Comparison of ENCODE assay signal across 8 cellular contexts in genomic region chr1:185317034-185317885, GRCh38.
DNase-seq lines count a peak whose midpoint lies in the region; ATAC-seq and TF ChIP-seq lines count a peak whose summit lies in the region.

IVNS1ABP (minus strand) TSS chr1:185317243; CDS start chr1:185309493, 7,750 bp downstream.

- H3K9me3 Mint-ChIP-seq in central memory CD8-positive, alpha-beta T cell = no peaks in the 10 kb centered on the region

- peak; percentile 93 for DNase-seq in AG10803 (ENCODE audit: low read depth)
- peak; percentile 83 for DNase-seq in NCI-H345 treated with DMSO at 0.1 percent for 48 hours (lab: John Stamatoyannopoulos, UW; ENCODE audit: unreplicated experiment)
- peak; percentile 90 for DNase-seq in activated CD4-positive, CD25-positive, alpha-beta regulatory T cell treated with anti-CD3 and anti-CD28 coated beads, Interleukin-2, amount 50 U/mL, for 16 hours (ENCODE audit: low read depth, low spot score)
- peak; percentile 84 to 94 for DNase-seq in central memory CD8-positive, alpha-beta T cell (ENCODE audit: low spot score in 2 of 2)
- peak; percentile 100 for DNase-seq in islet precursor cell
- peak; percentile 90 to 91 (median 91) for DNase-seq in stimulated activated CD4-positive, alpha-beta T cell treated with anti-CD3 and anti-CD28 coated beads, Interleukin-12 subunit alpha, Interleukin-12 subunit beta, amount 100 ng/mL, for 48 hours (ENCODE audit: low read depth in 2 of 3, low spot score in 1 of 3)

- peak within 1 kb of the TSS; percentile 99 for H3K27ac Mint-ChIP-seq in central memory CD8-positive, alpha-beta T cell (ENCODE audit: low read depth)

- ATAC-seq in GM19025 (IDR thresholded peaks at IDR 0.05; ENCODE audit: low read depth, unreplicated experiment) (peak; percentile 57), HG03342 (IDR thresholded peaks at IDR 0.05; ENCODE audit: unreplicated experiment) (peak; percentile 63)
- peak; percentile 70 for ATAC-seq in central memory CD8-positive, alpha-beta T cell (replicated peaks; ENCODE audit: extremely low read depth, poor library complexity, severe bottlenecking)

- H3K4me1 Mint-ChIP-seq in central memory CD8-positive, alpha-beta T cell = peaks cover 48% of the 10 kb centered on the region

- H3K4me3 Mint-ChIP-seq in central memory CD8-positive, alpha-beta T cell = peak within 1 kb of the TSS; percentile 95

- H3K4me3 ChIP-seq in AG10803 (ENCODE audit: low read length) = peak within 1 kb of the TSS; percentile 89

- no peaks in the 10 kb centered on the region for H3K27me3 Mint-ChIP-seq in central memory CD8-positive, alpha-beta T cell

- peaks cover 31% of the 10 kb centered on the region for H3K36me3 Mint-ChIP-seq in central memory CD8-positive, alpha-beta T cell (ENCODE audit: insufficient read depth)

- peak; percentile 31 for TF ChIP-seq CTCF in AG10803 (conservative IDR thresholded peaks at IDR 0.05; ENCODE audit: low read length)

Comparison
In these comparisons a context has a peak if more than half of its experiments do, and no peak if none do; other contexts are left out.
1. Peak in every context shown above with its lines: DNase-seq, ATAC-seq and H3K4me3 ChIP-seq.